In genomic region chr15:82679626-82680199, GRCh38 we compare ENCODE assay signal across 9 cellular contexts. TPM values are rescaled to one million over a fixed set of nuclear protein-coding genes. Genes with fewer than 3 reads are reported as not detected.
DNase-seq lines count a peak whose midpoint lies in the region; ATAC-seq and TF ChIP-seq lines count a peak whose summit lies in the region.
"Had no signal": no experiment of that assay in that cellular context is flagged by ENCODE, and none has a peak within 500 bp of the region (broad histone marks: within the 10 kb centered on the region; RNA-seq: fewer than 3 reads in every experiment).

No MANE protein-coding gene starts in this region.

- intact Hi-C loops in activated CD8-positive, alpha-beta T cell treated with anti-CD3 and anti-CD28 coated beads for 36 hours (cut with micrococcal nuclease) = no loop called here

- no peak for TF ChIP-seq CTCF in HEK293 (tag by site-specific recombination; IDR thresholded peaks at IDR 0.05)
- no peak for TF ChIP-seq CTCF in activated CD8-positive, alpha-beta T cell treated with anti-CD3 and anti-CD28 coated beads for 36 hours (IDR thresholded peaks at IDR 0.05)

- H3K36me3 Mint-ChIP-seq in activated CD8-positive, alpha-beta T cell treated with anti-CD3 and anti-CD28 coated beads for 36 hours (ENCODE audit: low read depth) = no peaks in the 10 kb centered on the region

- ATAC-seq in activated CD8-positive, alpha-beta T cell treated with anti-CD3 and anti-CD28 coated beads for 36 hours = no peak
- no peak for ATAC-seq in GM18873 (IDR thresholded peaks at IDR 0.05; ENCODE audit: low FRiP score, unreplicated experiment)

- H3K36me3 ChIP-seq in HEK293 (ENCODE audit: control insufficient read depth in 2 of 2, insufficient read depth in 1 of 2, low read length in 2 of 2) (no peaks in the 10 kb centered on the region), iPS-15b (ENCODE audit: control insufficient read depth, insufficient read depth, low read length) (no peaks in the 10 kb centered on the region)

- H3K4me3 ChIP-seq in HEK293 (ENCODE audit: low read depth, low read length) = peak overlapping the region; percentile 39
- H3K4me3 ChIP-seq in iPS-15b (ENCODE audit: low read depth, low read length) = peak overlapping the region; percentile 86
- peak overlapping the region; percentile 38 to 58 (median 41) for H3K4me3 ChIP-seq in skin epidermis

- H3K4me1 ChIP-seq in HEK293 (ENCODE audit: control insufficient read depth, insufficient read depth, low read length) (peaks cover 5% of the 10 kb centered on the region; the same call in 1 of the 2 replicates), iPS-15b (ENCODE audit: control insufficient read depth, insufficient read depth, low read length) (no peaks in the 10 kb centered on the region)

- CTCF ChIA-PET in HEK293 (lab: Yijun Ruan, JAX) = interaction anchor here (0.6 kb wide), 1 partner anchor 143 kb away, joined by 3 read pairs; no protein-coding TSS in a partner anchor
- CTCF ChIA-PET in activated CD8-positive, alpha-beta T cell treated with anti-CD3 and anti-CD28 coated beads for 36 hours (lab: Charles Lee) = interaction anchor here (0.5 kb wide), 1 partner anchor 311 kb away, joined by 3 read pairs; no protein-coding TSS in a partner anchor

- no peaks in the 10 kb centered on the region for H3K27me3 Mint-ChIP-seq in activated CD8-positive, alpha-beta T cell treated with anti-CD3 and anti-CD28 coated beads for 36 hours

- H3K27ac ChIP-seq in HEK293 (ENCODE audit: extremely low read depth, low read depth, low read length) (no peak overlapping the region), skin epidermis (no peak overlapping the region)

- H3K9me3 Mint-ChIP-seq in activated CD8-positive, alpha-beta T cell treated with anti-CD3 and anti-CD28 coated beads for 36 hours = no peaks in the 10 kb centered on the region

- peaks cover 6% of the 10 kb centered on the region for H3K27me3 ChIP-seq in iPS-15b (ENCODE audit: control insufficient read depth, insufficient read depth, low read length)

- H3K4me3 Mint-ChIP-seq in activated CD8-positive, alpha-beta T cell treated with anti-CD3 and anti-CD28 coated beads for 36 hours = peak overlapping the region; percentile 81

- H3K27ac Mint-ChIP-seq in activated CD8-positive, alpha-beta T cell treated with anti-CD3 and anti-CD28 coated beads for 36 hours = no peak overlapping the region

- no peaks in the 10 kb centered on the region for H3K9me3 ChIP-seq in HEK293 (ENCODE audit: control insufficient read depth, insufficient read depth, low read depth, low read length)
- H3K9me3 ChIP-seq in iPS-15b (ENCODE audit: control insufficient read depth, insufficient read depth, low read length) = no peaks in the 10 kb centered on the region

- peaks cover 6% of the 10 kb centered on the region for H3K4me1 Mint-ChIP-seq in activated CD8-positive, alpha-beta T cell treated with anti-CD3 and anti-CD28 coated beads for 36 hours (ENCODE audit: low read depth)

- no peak overlapping the region for H3K9ac ChIP-seq in iPS-15b (ENCODE audit: low read depth, low read length)

- no peak for DNase-seq in activated CD8-positive, alpha-beta T cell treated with anti-CD3 and anti-CD28 coated beads for 36 hours
- DNase-seq in DMS53 (lab: John Stamatoyannopoulos, UW) = no peak
- no peak for DNase-seq in NCI-H345 (lab: John Stamatoyannopoulos, UW)
- no peak for DNase-seq in stimulated activated CD4-positive, alpha-beta T cell treated with anti-CD3 and anti-CD28 coated beads, Interleukin-12 subunit alpha, Interleukin-12 subunit beta, amount 100 ng/mL, for 4 hours
- DNase-seq: dermis blood vessel endothelial cell had no signal

- POLR2A ChIA-PET in HEK293 (lab: Yijun Ruan, JAX) = interaction anchor here (1.0 kb wide), 1 partner anchor 9 kb away, joined by 3 read pairs; no protein-coding TSS in a partner anchor
- POLR2A ChIA-PET in activated CD8-positive, alpha-beta T cell treated with anti-CD3 and anti-CD28 coated beads for 36 hours (lab: Charles Lee) = interaction anchor here (1.0 kb wide), 1 partner anchor 139 kb away, joined by 3 read pairs; the partner anchor contains the start of gene RPS17

TF ChIP-seq in HEK293, 187 proteins besides CTCF, POLR2A, EP300 and RAD21:
- TF ChIP-seq ZNF514 (tag by site-specific recombination; IDR thresholded peaks at IDR 0.05) (no peak), KLF1 (tag by site-specific recombination; IDR thresholded peaks at IDR 0.05) (no peak), ZNF394 (tag by site-specific recombination; IDR thresholded peaks at IDR 0.05; ENCODE audit: borderline replicate concordance) (no peak), TRIM28 (IDR thresholded peaks at IDR 0.05; ENCODE audit: borderline replicate concordance, low read length) (no peak), ZNF530 (tag by site-specific recombination; IDR thresholded peaks at IDR 0.05; ENCODE audit: low read depth) (no peak), ZNF2 (tag by site-specific recombination; IDR thresholded peaks at IDR 0.05) (no peak), ZNF169 (tag by site-specific recombination; IDR thresholded peaks at IDR 0.05) (no peak), MEIS1 (CRISPR knock-in tag; IDR thresholded peaks at IDR 0.05; ENCODE audit: borderline replicate concordance) (no peak), ZNF184 (tag by site-specific recombination; IDR thresholded peaks at IDR 0.05) (no peak), ZNF121 (tag by site-specific recombination; IDR thresholded peaks at IDR 0.05) (no peak), ZBTB21 (tag by site-specific recombination; IDR thresholded peaks at IDR 0.05) (no peak)
- TF ChIP-seq, protein P1, sequence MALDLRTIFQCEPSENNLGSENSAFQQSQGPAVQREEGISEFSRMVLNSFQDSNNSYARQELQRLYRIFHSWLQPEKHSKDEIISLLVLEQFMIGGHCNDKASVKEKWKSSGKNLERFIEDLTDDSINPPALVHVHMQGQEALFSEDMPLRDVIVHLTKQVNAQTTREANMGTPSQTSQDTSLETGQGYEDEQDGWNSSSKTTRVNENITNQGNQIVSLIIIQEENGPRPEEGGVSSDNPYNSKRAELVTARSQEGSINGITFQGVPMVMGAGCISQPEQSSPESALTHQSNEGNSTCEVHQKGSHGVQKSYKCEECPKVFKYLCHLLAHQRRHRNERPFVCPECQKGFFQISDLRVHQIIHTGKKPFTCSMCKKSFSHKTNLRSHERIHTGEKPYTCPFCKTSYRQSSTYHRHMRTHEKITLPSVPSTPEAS (tag by site-specific recombination; IDR thresholded peaks at IDR 0.05) = no peak
- TF ChIP-seq, protein P2, sequence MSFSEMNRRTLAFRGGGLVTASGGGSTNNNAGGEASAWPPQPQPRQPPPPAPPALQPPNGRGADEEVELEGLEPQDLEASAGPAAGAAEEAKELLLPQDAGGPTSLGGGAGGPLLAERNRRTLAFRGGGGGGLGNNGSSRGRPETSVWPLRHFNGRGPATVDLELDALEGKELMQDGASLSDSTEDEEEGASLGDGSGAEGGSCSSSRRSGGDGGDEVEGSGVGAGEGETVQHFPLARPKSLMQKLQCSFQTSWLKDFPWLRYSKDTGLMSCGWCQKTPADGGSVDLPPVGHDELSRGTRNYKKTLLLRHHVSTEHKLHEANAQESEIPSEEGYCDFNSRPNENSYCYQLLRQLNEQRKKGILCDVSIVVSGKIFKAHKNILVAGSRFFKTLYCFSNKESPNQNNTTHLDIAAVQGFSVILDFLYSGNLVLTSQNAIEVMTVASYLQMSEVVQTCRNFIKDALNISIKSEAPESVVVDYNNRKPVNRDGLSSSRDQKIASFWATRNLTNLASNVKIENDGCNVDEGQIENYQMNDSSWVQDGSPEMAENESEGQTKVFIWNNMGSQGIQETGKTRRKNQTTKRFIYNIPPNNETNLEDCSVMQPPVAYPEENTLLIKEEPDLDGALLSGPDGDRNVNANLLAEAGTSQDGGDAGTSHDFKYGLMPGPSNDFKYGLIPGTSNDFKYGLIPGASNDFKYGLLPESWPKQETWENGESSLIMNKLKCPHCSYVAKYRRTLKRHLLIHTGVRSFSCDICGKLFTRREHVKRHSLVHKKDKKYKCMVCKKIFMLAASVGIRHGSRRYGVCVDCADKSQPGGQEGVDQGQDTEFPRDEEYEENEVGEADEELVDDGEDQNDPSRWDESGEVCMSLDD (tag by site-specific recombination; IDR thresholded peaks at IDR 0.05) = no peak
- TF ChIP-seq, protein P3, sequence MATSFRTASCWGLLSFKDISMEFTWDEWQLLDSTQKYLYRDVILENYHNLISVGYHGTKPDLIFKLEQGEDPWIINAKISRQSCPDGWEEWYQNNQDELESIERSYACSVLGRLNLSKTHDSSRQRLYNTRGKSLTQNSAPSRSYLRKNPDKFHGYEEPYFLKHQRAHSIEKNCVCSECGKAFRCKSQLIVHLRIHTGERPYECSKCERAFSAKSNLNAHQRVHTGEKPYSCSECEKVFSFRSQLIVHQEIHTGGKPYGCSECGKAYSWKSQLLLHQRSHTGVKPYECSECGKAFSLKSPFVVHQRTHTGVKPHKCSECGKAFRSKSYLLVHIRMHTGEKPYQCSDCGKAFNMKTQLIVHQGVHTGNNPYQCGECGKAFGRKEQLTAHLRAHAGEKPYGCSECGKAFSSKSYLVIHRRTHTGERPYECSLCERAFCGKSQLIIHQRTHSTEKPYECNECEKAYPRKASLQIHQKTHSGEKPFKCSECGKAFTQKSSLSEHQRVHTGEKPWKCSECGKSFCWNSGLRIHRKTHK (tag by site-specific recombination; IDR thresholded peaks at IDR 0.05) = no peak
- TF ChIP-seq, protein P4, sequence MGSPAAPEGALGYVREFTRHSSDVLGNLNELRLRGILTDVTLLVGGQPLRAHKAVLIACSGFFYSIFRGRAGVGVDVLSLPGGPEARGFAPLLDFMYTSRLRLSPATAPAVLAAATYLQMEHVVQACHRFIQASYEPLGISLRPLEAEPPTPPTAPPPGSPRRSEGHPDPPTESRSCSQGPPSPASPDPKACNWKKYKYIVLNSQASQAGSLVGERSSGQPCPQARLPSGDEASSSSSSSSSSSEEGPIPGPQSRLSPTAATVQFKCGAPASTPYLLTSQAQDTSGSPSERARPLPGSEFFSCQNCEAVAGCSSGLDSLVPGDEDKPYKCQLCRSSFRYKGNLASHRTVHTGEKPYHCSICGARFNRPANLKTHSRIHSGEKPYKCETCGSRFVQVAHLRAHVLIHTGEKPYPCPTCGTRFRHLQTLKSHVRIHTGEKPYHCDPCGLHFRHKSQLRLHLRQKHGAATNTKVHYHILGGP (tag by site-specific recombination; IDR thresholded peaks at IDR 0.05) = no peak

RNA-seq across cellular contexts. Expression of gene AP3B2, which starts 30.0 kb away (rescaled TPM):
- total RNA-seq in activated CD8-positive, alpha-beta T cell treated with anti-CD3 and anti-CD28 coated beads for 36 hours = under 1 TPM; 0.16 to 0.18 TPM

RNA-seq across cellular contexts. Expression of gene CPEB1, which starts 32.5 kb away (rescaled TPM):
- 1 to 10 TPM; 1.2 to 1.6 TPM for total RNA-seq in activated CD8-positive, alpha-beta T cell treated with anti-CD3 and anti-CD28 coated beads for 36 hours
- total RNA-seq: dermis blood vessel endothelial cell had no signal
